In the genomic region with DNA sequence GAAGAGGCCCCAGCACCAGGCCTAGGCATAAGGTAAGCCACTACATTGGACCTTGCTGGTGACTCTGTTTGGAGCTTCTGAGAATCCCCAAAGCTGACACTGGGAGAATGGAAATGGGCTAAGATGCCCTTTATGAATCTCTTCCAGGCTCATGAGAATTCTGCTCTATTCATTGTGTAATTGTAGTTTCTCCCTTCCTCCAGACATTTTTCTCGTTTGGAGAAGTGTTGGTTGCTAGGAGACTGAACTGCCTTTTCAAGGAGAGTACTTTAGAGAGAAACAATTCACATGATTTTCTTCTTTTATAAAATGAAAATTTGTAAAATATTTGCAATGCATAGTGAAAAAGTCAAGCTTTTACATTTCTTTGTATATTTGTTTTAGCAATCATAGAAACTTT, we compare ENCODE assay signal across 2 cellular contexts.
TF ChIP-seq lines count a peak whose summit lies in the region.

No MANE protein-coding gene starts in this region.

TF ChIP-seq in K562, 482 proteins besides CTCF, POLR2A, EP300 and RAD21:
- TF ChIP-seq TAF7 (tag; IDR thresholded peaks at IDR 0.05): no peak
- TF ChIP-seq, protein P1, sequence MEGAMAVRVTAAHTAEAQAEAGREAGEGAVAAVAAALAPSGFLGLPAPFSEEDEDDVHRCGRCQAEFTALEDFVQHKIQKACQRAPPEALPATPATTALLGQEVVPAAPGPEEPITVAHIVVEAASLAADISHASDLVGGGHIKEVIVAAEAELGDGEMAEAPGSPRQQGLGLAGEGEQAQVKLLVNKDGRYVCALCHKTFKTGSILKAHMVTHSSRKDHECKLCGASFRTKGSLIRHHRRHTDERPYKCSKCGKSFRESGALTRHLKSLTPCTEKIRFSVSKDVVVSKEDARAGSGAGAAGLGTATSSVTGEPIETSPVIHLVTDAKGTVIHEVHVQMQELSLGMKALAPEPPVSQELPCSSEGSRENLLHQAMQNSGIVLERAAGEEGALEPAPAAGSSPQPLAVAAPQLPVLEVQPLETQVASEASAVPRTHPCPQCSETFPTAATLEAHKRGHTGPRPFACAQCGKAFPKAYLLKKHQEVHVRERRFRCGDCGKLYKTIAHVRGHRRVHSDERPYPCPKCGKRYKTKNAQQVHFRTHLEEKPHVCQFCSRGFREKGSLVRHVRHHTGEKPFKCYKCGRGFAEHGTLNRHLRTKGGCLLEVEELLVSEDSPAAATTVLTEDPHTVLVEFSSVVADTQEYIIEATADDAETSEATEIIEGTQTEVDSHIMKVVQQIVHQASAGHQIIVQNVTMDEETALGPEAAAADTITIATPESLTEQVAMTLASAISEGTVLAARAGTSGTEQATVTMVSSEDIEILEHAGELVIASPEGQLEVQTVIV (CRISPR knock-in tag; IDR thresholded peaks at IDR 0.05; ENCODE audit: borderline replicate concordance): no peak
- no peak for TF ChIP-seq ZBTB7A (IDR thresholded peaks at IDR 0.05; ENCODE audit: borderline replicate concordance, control insufficient read depth, low read depth, low read length)
- no peak for TF ChIP-seq ZNF57 (CRISPR knock-in tag; IDR thresholded peaks at IDR 0.05)
- no peak for TF ChIP-seq U2AF1 (optimal IDR thresholded peaks at IDR 0.05; ENCODE audit: low read depth, low read length)
- peak; percentile 25; the same call in 1 of the 2 replicates for TF ChIP-seq RFX1 (IDR thresholded peaks at IDR 0.05)
- no peak for TF ChIP-seq ZNF263 (CRISPR knock-in tag; IDR thresholded peaks at IDR 0.05; ENCODE audit: borderline replicate concordance)
TF ChIP-seq in K562: peak in this region for 1.

TF ChIP-seq in neural cell, 6 proteins besides CTCF, POLR2A, EP300 and RAD21:
- TF ChIP-seq SMC3 (conservative IDR thresholded peaks at IDR 0.05; ENCODE audit: poor library complexity) (no peak), POLR2AphosphoS5 (IDR thresholded peaks at IDR 0.05) (no peak), MXI1 (conservative IDR thresholded peaks at IDR 0.05; ENCODE audit: poor library complexity, severe bottlenecking) (no peak), TAF1 (IDR thresholded peaks at IDR 0.05; ENCODE audit: low read depth) (no peak)
- TF ChIP-seq, protein P2, sequence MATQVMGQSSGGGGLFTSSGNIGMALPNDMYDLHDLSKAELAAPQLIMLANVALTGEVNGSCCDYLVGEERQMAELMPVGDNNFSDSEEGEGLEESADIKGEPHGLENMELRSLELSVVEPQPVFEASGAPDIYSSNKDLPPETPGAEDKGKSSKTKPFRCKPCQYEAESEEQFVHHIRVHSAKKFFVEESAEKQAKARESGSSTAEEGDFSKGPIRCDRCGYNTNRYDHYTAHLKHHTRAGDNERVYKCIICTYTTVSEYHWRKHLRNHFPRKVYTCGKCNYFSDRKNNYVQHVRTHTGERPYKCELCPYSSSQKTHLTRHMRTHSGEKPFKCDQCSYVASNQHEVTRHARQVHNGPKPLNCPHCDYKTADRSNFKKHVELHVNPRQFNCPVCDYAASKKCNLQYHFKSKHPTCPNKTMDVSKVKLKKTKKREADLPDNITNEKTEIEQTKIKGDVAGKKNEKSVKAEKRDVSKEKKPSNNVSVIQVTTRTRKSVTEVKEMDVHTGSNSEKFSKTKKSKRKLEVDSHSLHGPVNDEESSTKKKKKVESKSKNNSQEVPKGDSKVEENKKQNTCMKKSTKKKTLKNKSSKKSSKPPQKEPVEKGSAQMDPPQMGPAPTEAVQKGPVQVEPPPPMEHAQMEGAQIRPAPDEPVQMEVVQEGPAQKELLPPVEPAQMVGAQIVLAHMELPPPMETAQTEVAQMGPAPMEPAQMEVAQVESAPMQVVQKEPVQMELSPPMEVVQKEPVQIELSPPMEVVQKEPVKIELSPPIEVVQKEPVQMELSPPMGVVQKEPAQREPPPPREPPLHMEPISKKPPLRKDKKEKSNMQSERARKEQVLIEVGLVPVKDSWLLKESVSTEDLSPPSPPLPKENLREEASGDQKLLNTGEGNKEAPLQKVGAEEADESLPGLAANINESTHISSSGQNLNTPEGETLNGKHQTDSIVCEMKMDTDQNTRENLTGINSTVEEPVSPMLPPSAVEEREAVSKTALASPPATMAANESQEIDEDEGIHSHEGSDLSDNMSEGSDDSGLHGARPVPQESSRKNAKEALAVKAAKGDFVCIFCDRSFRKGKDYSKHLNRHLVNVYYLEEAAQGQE (IDR thresholded peaks at IDR 0.05; ENCODE audit: borderline replicate concordance): no peak
